16 cellular contexts compared by ENCODE assay signal in genomic region chr2:40210344-40210967, GRCh38.
DNase-seq lines count a peak whose midpoint lies in the region; ATAC-seq, FAIRE-seq and TF ChIP-seq lines count a peak whose summit lies in the region.
"Had no signal": no experiment of that assay in that cellular context is flagged by ENCODE, and none has a peak within 500 bp of the region (broad histone marks: within the 10 kb centered on the region; RNA-seq: fewer than 3 reads in every experiment).

No MANE protein-coding gene starts in this region.

- H3K9me3 ChIP-seq in HUES64 (ENCODE audit: insufficient read depth, low read depth, low read length) (no peaks in the 10 kb centered on the region), astrocyte (ENCODE audit: insufficient read depth, low read depth, low read length) (no peaks in the 10 kb centered on the region), prostate gland (no peaks in the 10 kb centered on the region)
- H3K9me3 ChIP-seq: Caco-2, MG63 had no signal

- peaks cover 21% of the 10 kb centered on the region for H3K4me1 Mint-ChIP-seq in activated T-cell treated with anti-CD3 and anti-CD28 coated beads, Interleukin-2, amount 50 U/mL, for 24 hours (ENCODE audit: low read depth)
- peaks cover 16% of the 10 kb centered on the region for H3K4me1 Mint-ChIP-seq in astrocyte (ENCODE audit: low read depth, unreplicated experiment)
- H3K4me1 Mint-ChIP-seq in stimulated activated naive CD8-positive, alpha-beta T cell treated with anti-CD3 and anti-CD28 coated beads, Interleukin-15, amount 100 ng/mL, for 72 hours = peaks cover 25% of the 10 kb centered on the region

- H3K27ac ChIP-seq in HUES64 (ENCODE audit: low read depth, low read length) = peak overlapping the region; percentile 67; the same call in 1 of the 2 replicates
- no peak overlapping the region for H3K27ac ChIP-seq in astrocyte (ENCODE audit: low read depth, low read length)
- H3K27ac ChIP-seq in prostate gland = no peak overlapping the region
- H3K27ac ChIP-seq: GM23248, KMS-11, PC-9 had no signal

- no peaks in the 10 kb centered on the region for H3K9me3 Mint-ChIP-seq in activated T-cell treated with anti-CD3 and anti-CD28 coated beads, Interleukin-2, amount 50 U/mL, for 24 hours
- no peaks in the 10 kb centered on the region for H3K9me3 Mint-ChIP-seq in astrocyte (ENCODE audit: unreplicated experiment)
- H3K9me3 Mint-ChIP-seq in stimulated activated naive CD8-positive, alpha-beta T cell treated with anti-CD3 and anti-CD28 coated beads, Interleukin-15, amount 100 ng/mL, for 72 hours = peaks cover 0 to 2% of the 10 kb centered on the region in 2 donors

- no peaks in the 10 kb centered on the region for H3K36me3 ChIP-seq in HUES64 (ENCODE audit: insufficient read depth, low read length)
- H3K36me3 ChIP-seq in astrocyte (ENCODE audit: insufficient read depth, low read length) = no peaks in the 10 kb centered on the region
- no peaks in the 10 kb centered on the region for H3K36me3 ChIP-seq in prostate gland
- H3K36me3 ChIP-seq: MG63 had no signal

- H3K36me3 Mint-ChIP-seq in activated T-cell treated with anti-CD3 and anti-CD28 coated beads, Interleukin-2, amount 50 U/mL, for 24 hours (ENCODE audit: low read depth) = no peaks in the 10 kb centered on the region
- H3K36me3 Mint-ChIP-seq in astrocyte (ENCODE audit: low read depth, unreplicated experiment) = no peaks in the 10 kb centered on the region

- no peaks in the 10 kb centered on the region for H3K79me2 ChIP-seq in astrocyte (ENCODE audit: insufficient read depth, low read length)

- peaks cover 24% of the 10 kb centered on the region for H3K4me1 ChIP-seq in HUES64 (ENCODE audit: insufficient read depth, low read length)
- H3K4me1 ChIP-seq in astrocyte (ENCODE audit: insufficient read depth, low read length) = peaks cover 9% of the 10 kb centered on the region
- no peaks in the 10 kb centered on the region for H3K4me1 ChIP-seq in prostate gland (replicated peaks)
- H3K4me1 ChIP-seq: Caco-2 had no signal

- FAIRE-seq in astrocyte (lab: Jason Lieb, UNC) = peak; percentile 29
- FAIRE-seq: GM12891, GM19239 had no signal

- H2AFZ ChIP-seq in astrocyte (ENCODE audit: low read depth, low read length) = no peak overlapping the region
- H2AFZ ChIP-seq: GM23248, PC-9 had no signal

- no peak overlapping the region for H3K4me2 ChIP-seq in astrocyte (ENCODE audit: low read length)
- H3K4me2 ChIP-seq: KMS-11, PC-9 had no signal

- no peak for TF ChIP-seq POLR2A in prostate gland (IDR thresholded peaks at IDR 0.05)

- H3K4me3 ChIP-seq in HUES64 (ENCODE audit: low read length) = no peak overlapping the region
- H3K4me3 ChIP-seq in astrocyte (ENCODE audit: insufficient read depth, low read depth, low read length) = no peak overlapping the region
- no peak overlapping the region for H3K4me3 ChIP-seq in prostate gland
- H3K4me3 ChIP-seq: GM23248, MG63, PC-9 had no signal

- intact Hi-C loops in prostate gland (cut with DNase I) = no loop called here

- no peak overlapping the region for H3K4me3 Mint-ChIP-seq in activated T-cell treated with anti-CD3 and anti-CD28 coated beads, Interleukin-2, amount 50 U/mL, for 24 hours
- H3K4me3 Mint-ChIP-seq in astrocyte (ENCODE audit: unreplicated experiment) = no peak overlapping the region
- no peak overlapping the region for H3K4me3 Mint-ChIP-seq in stimulated activated naive CD8-positive, alpha-beta T cell treated with anti-CD3 and anti-CD28 coated beads, Interleukin-15, amount 100 ng/mL, for 72 hours

- DNase-seq in activated T-cell treated with anti-CD3 and anti-CD28 coated beads, Interleukin-2, amount 50 U/mL, for 24 hours = no peak
- DNase-seq in activated T-cell treated with anti-CD3 and anti-CD28 coated beads for 4 hours (no peak), astrocyte (ENCODE audit: low read depth) (no peak), NCI-H345 treated with DMSO at 0.1 percent for 48 hours (lab: John Stamatoyannopoulos, UW; ENCODE audit: unreplicated experiment) (no peak), prostate gland (ENCODE audit: low spot score) (no peak)
- DNase-seq in stimulated activated naive CD8-positive, alpha-beta T cell treated with anti-CD3 and anti-CD28 coated beads, Interleukin-15, amount 100 ng/mL, for 72 hours = no peak
- DNase-seq: Caco-2, DMS79, GM23248, MG63, NCI-H774, PC-9 had no signal

- H3K27me3 ChIP-seq in HUES64 (ENCODE audit: insufficient read depth, low read length) = no peaks in the 10 kb centered on the region
- no peaks in the 10 kb centered on the region for H3K27me3 ChIP-seq in astrocyte (ENCODE audit: insufficient read depth, low read length)
- no peaks in the 10 kb centered on the region for H3K27me3 ChIP-seq in prostate gland (replicated peaks; ENCODE audit: insufficient read depth)
- H3K27me3 ChIP-seq: MG63 had no signal

- no peak for TF ChIP-seq CTCF in astrocyte (IDR thresholded peaks at IDR 0.05; ENCODE audit: insufficient read depth, low read depth, low read length)
- TF ChIP-seq CTCF in prostate gland (IDR thresholded peaks at IDR 0.05) = no peak

- H3K9ac ChIP-seq in HUES64 (ENCODE audit: low read depth, low read length) = no peak overlapping the region
- H3K9ac ChIP-seq in astrocyte (ENCODE audit: low read length) = no peak overlapping the region
- H3K9ac ChIP-seq: GM23248, KMS-11 had no signal

- peak; percentile 44 for ATAC-seq in stimulated activated naive CD8-positive, alpha-beta T cell treated with anti-CD3 and anti-CD28 coated beads, Interleukin-15, amount 100 ng/mL, for 72 hours

- 44% methylated on average over 1 of the region's 1 CpG for WGBS in HUES64
- WGBS in prostate gland = 84% methylated on average over 1 of the region's 1 CpG

- no peaks in the 10 kb centered on the region for H4K20me1 ChIP-seq in astrocyte (ENCODE audit: insufficient read depth, low read length)

- H3K27ac Mint-ChIP-seq in activated T-cell treated with anti-CD3 and anti-CD28 coated beads, Interleukin-2, amount 50 U/mL, for 24 hours = peak overlapping the region; percentile 80
- no peak overlapping the region for H3K27ac Mint-ChIP-seq in astrocyte (ENCODE audit: unreplicated experiment)
- no peak overlapping the region for H3K27ac Mint-ChIP-seq in stimulated activated naive CD8-positive, alpha-beta T cell treated with anti-CD3 and anti-CD28 coated beads, Interleukin-15, amount 100 ng/mL, for 72 hours

- no peaks in the 10 kb centered on the region for H3K27me3 Mint-ChIP-seq in activated T-cell treated with anti-CD3 and anti-CD28 coated beads, Interleukin-2, amount 50 U/mL, for 24 hours
- no peaks in the 10 kb centered on the region for H3K27me3 Mint-ChIP-seq in astrocyte (ENCODE audit: low read depth, unreplicated experiment)
- H3K27me3 Mint-ChIP-seq in stimulated activated naive CD8-positive, alpha-beta T cell treated with anti-CD3 and anti-CD28 coated beads, Interleukin-15, amount 100 ng/mL, for 72 hours = no peaks in the 10 kb centered on the region
